ENCODE assay signal across 8 cellular contexts in the genomic region with DNA sequence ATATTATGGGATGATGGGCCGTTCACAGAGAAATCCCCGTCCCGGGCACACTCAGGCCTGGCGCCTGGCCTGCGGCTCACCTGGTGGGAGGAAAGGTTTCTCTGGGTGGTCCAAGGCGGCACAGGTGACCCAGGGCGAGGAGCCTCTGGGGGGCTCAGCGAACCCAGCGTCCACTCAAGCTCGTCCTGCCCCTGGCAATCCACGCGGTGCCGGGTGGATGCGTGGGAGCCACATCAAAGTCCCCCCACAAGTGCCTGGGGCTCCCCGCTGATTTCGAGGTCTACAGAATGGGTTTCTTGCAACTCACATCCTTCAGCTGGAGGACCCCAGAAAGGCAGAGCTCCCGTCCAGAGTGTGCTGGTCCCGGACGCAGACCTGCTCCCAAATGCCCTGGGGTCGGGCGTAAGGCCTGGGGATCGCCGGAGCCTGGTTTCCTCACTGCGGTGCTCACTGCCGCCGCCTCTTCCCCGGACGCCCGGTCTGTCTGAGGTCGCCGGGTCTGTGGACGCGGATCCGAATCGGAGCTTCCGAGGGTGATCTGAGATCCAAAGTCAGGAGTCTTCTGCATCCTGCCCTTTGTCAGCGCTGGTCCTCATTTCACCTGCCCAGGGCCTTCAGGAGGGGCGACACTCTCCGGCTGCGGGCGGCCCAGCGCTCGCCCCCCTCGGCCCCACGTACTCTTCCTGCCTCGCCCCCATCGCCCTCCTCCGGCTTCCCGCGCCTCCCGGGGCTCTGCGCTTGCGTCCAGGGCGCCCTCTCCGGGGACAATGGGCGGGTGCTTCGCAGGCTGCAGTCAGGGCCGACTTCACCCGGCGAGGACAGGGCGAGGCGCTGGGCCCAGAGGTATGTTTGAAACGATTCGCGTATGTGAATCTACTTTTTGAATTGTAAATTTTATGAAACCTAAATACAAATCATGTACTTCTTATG. TPM values are rescaled to one million over a fixed set of nuclear protein-coding genes. Genes with fewer than 3 reads are reported as not detected.
A peak's percentile ranks its signal among the peaks of the same experiment; 100 is the strongest.
DNase-seq lines count a peak whose midpoint lies in the region; ATAC-seq and TF ChIP-seq lines count a peak whose summit lies in the region.

No MANE protein-coding gene starts in this region.

- H3K4me1 ChIP-seq in transverse colon: peaks cover 0 to 9% (median 3%) of the 10 kb centered on the region in 4 donors

- no peak for TF ChIP-seq EP300 in transverse colon (IDR thresholded peaks at IDR 0.05; ENCODE audit: low read depth)

- no peaks in the 10 kb centered on the region for H3K36me3 Mint-ChIP-seq in glutamatergic neuron (ENCODE audit: unreplicated experiment)

- H3K4me3 Mint-ChIP-seq in glutamatergic neuron (ENCODE audit: unreplicated experiment): no peak overlapping the region

- TF ChIP-seq CTCF in NB4 (IDR thresholded peaks at IDR 0.05; ENCODE audit: low read depth, low read length) (no peak), glutamatergic neuron (IDR thresholded peaks at IDR 0.05; ENCODE audit: partially characterized antibody, unreplicated experiment) (no peak), transverse colon (IDR thresholded peaks at IDR 0.05) (peak in 3 of 5 experiments; percentile 20 to 23 (median 21))

- peak overlapping the region; percentile 47 to 68 (median 61) for H3K27ac ChIP-seq in transverse colon

- H3K27me3 Mint-ChIP-seq in glutamatergic neuron (ENCODE audit: unreplicated experiment): peaks cover 2% of the 10 kb centered on the region

- DNase-seq in Ammon's horn (ENCODE audit: low spot score): peak; percentile 44
- peak; percentile 34 for DNase-seq in NB4 (ENCODE audit: low read depth)
- DNase-seq in activated T-helper 1 cell treated with anti-CD3 and anti-CD28 coated beads, Interleukin-2, amount 50 U/mL, for 16 hours (ENCODE audit: low read depth in 1 of 2, low spot score in 1 of 2): peak; percentile 22 to 42
- DNase-seq in glutamatergic neuron: peak; percentile 71
- DNase-seq in posterior vena cava (ENCODE audit: low spot score): peak; percentile 90
- DNase-seq in transverse colon: peak; percentile 72
- DNase-seq in pons (ENCODE audit: low spot score): no peak

- H3K4me3 ChIP-seq in NB4 (ENCODE audit: low read depth, low read length) (no peak overlapping the region), transverse colon (peak overlapping the region; percentile 27 to 61 (median 38))

- in situ Hi-C loops in transverse colon (cut with MboI; ENCODE audit: low pct_ligation_motif_present in 1 of 4, low pct_unique_long_range_greater_than_20kb in 1 of 4, low sequenced_read_pairs in 3 of 4): no loop called here

- H3K27ac Mint-ChIP-seq in glutamatergic neuron (ENCODE audit: unreplicated experiment): no peak overlapping the region

- ATAC-seq in GM19463 (IDR thresholded peaks at IDR 0.05; ENCODE audit: unreplicated experiment): peak; percentile 81

- H3K9me3 Mint-ChIP-seq in glutamatergic neuron (ENCODE audit: unreplicated experiment): no peaks in the 10 kb centered on the region

- 3 to 47% methylated on average over 13 to 25 of the region's 65 CpGs for WGBS in transverse colon (ENCODE audit: low coverage in 1 of 2), 2 donors

- no peaks in the 10 kb centered on the region for H3K36me3 ChIP-seq in transverse colon

- no peaks in the 10 kb centered on the region for H3K9me3 ChIP-seq in transverse colon

- intact Hi-C loops in posterior vena cava (cut with DNase I): no loop called here
- intact Hi-C loops in transverse colon (cut with DNase I; ENCODE audit: low total_unique reads): no loop called here

- H3K27me3 ChIP-seq in transverse colon: no peaks in the 10 kb centered on the region

- H3K4me1 Mint-ChIP-seq in glutamatergic neuron (ENCODE audit: low read depth, unreplicated experiment): peaks cover 10% of the 10 kb centered on the region

- TF ChIP-seq POLR2A in NB4 (IDR thresholded peaks at IDR 0.05; ENCODE audit: extremely low read depth, insufficient read length): no peak
- no peak for TF ChIP-seq POLR2A in transverse colon (IDR thresholded peaks at IDR 0.05)

RNA-seq across cellular contexts. Expression of a gene that starts 20.0 kb away (rescaled TPM):
- total RNA-seq in glutamatergic neuron (ENCODE audit: unreplicated experiment) (30.4 TPM), posterior vena cava (10 to 100 TPM; 34.8 to 36.6 TPM), transverse colon (10 to 100 TPM; 37.7 to 98.5 (median 52.7) TPM)

Comparison
In these comparisons a context has a peak if more than half of its experiments do, and no peak if none do; other contexts are left out.
1. CTCF ChIP-seq: peak in transverse colon (3 of 5); none in NB4 (single experiment) and glutamatergic neuron (single experiment).